19 cellular contexts compared by ENCODE assay signal in the genomic region with DNA sequence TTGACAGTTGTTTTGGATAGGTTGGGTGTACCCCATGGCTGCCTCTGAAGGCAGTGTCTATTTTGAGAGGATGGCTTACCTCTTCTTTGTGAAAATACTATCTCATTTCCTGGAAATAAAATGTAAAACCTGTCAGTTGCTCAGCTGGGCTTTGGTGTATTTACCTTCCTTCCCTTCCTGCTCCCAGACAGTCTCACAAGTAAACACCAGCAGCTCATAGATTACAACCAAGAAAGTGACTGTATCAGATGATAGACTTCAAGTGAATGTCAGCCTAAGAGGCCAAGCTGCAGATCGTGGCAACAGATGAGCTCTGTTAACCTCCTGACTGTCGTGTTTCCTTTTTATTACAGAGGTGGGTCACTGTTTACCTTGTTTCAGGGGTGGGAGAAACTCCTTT.
"Had no signal": no experiment of that assay in that cellular context is flagged by ENCODE, and none has a peak within 500 bp of the region (broad histone marks: within the 10 kb centered on the region; RNA-seq: fewer than 3 reads in every experiment).

No MANE protein-coding gene starts in this region.

- H3K4me1 Mint-ChIP-seq: activated T-helper 17 cell treated with anti-CD3 and anti-CD28 coated beads, Interleukin-2, amount 50 U/mL, for 72 hours; endodermal cell; memory B cell; stimulated activated naive B cell treated with anti-CD40 and anti-IgM and Interleukin-4, amounts not matched to agents 10 μg/mL and 1 μg/mL and 100 μg/mL, for 72 hours had no signal

- H3K4me3 Mint-ChIP-seq: activated naive CD8-positive, alpha-beta T cell treated with anti-CD3 and anti-CD28 coated beads, Interleukin-2, amount 10 ng/mL, durations not matched to agents 7 days and 5 days; activated T-helper 17 cell treated with anti-CD3 and anti-CD28 coated beads, Interleukin-2, amount 50 U/mL, for 72 hours; endodermal cell; memory B cell; stimulated activated naive B cell treated with anti-CD40 and anti-IgM and Interleukin-4, amounts not matched to agents 10 μg/mL and 1 μg/mL and 100 μg/mL, for 72 hours had no signal

- ATAC-seq: activated T-helper 17 cell treated with anti-CD3 and anti-CD28 coated beads, Interleukin-2, amount 50 U/mL, for 72 hours; gastroesophageal sphincter; stimulated activated naive B cell treated with anti-CD40 and anti-IgM and Interleukin-4, amounts not matched to agents 10 μg/mL and 1 μg/mL and 100 μg/mL, for 72 hours had no signal

- H3K27ac Mint-ChIP-seq: activated naive CD8-positive, alpha-beta T cell treated with anti-CD3 and anti-CD28 coated beads, Interleukin-2, amount 10 ng/mL, durations not matched to agents 7 days and 5 days; activated T-helper 17 cell treated with anti-CD3 and anti-CD28 coated beads, Interleukin-2, amount 50 U/mL, for 72 hours; endodermal cell; memory B cell; stimulated activated naive B cell treated with anti-CD40 and anti-IgM and Interleukin-4, amounts not matched to agents 10 μg/mL and 1 μg/mL and 100 μg/mL, for 72 hours had no signal

- H3K27me3 Mint-ChIP-seq: activated naive CD8-positive, alpha-beta T cell treated with anti-CD3 and anti-CD28 coated beads, Interleukin-2, amount 10 ng/mL, durations not matched to agents 7 days and 5 days; activated T-helper 17 cell treated with anti-CD3 and anti-CD28 coated beads, Interleukin-2, amount 50 U/mL, for 72 hours; memory B cell; stimulated activated naive B cell treated with anti-CD40 and anti-IgM and Interleukin-4, amounts not matched to agents 10 μg/mL and 1 μg/mL and 100 μg/mL, for 72 hours had no signal

- DNase-seq: activated CD4-positive, alpha-beta T cell treated with anti-CD3 and anti-CD28 coated beads for 1 hour; activated CD4-positive, alpha-beta T cell treated with anti-CD3 and anti-CD28 coated beads, Interleukin-2, amount 50 U/mL, for 4 hours; activated naive CD8-positive, alpha-beta T cell treated with anti-CD3 and anti-CD28 coated beads, Interleukin-2, amount 10 ng/mL, durations not matched to agents 7 days and 5 days; activated T-cell treated with anti-CD3 and anti-CD28 coated beads for 4 hours; amygdala; endodermal cell; esophagus squamous epithelium; head of caudate nucleus; nucleus accumbens; posterior cingulate gyrus; sigmoid colon; SK-N-SH; stimulated activated CD4-positive, alpha-beta T cell treated with anti-CD3 and anti-CD28 coated beads, Interleukin-2, amount 100 ng/mL, for 48 hours; stimulated activated CD8-positive, alpha-beta memory T cell treated with anti-CD3 and anti-CD28 coated beads, Interleukin-4, amount 100 ng/mL, for 48 hours; stimulated activated naive B cell treated with anti-CD40 and anti-IgM and Interleukin-4, amounts not matched to agents 10 μg/mL and 1 μg/mL and 100 μg/mL, for 72 hours; upper lobe of left lung had no signal

- H3K9me3 Mint-ChIP-seq: activated naive CD8-positive, alpha-beta T cell treated with anti-CD3 and anti-CD28 coated beads, Interleukin-2, amount 10 ng/mL, durations not matched to agents 7 days and 5 days; activated T-helper 17 cell treated with anti-CD3 and anti-CD28 coated beads, Interleukin-2, amount 50 U/mL, for 72 hours; endodermal cell; memory B cell; stimulated activated naive B cell treated with anti-CD40 and anti-IgM and Interleukin-4, amounts not matched to agents 10 μg/mL and 1 μg/mL and 100 μg/mL, for 72 hours had no signal
